8 cellular contexts compared by ENCODE assay signal in genomic region chr10:3757638-3758490, GRCh38.
DNase-seq lines count a peak whose midpoint lies in the region; ATAC-seq and TF ChIP-seq lines count a peak whose summit lies in the region.

No MANE protein-coding gene starts in this region.

- H3K4me3 ChIP-seq in choroid plexus epithelial cell (ENCODE audit: low read depth, low read length), result no peak overlapping the region

- TF ChIP-seq CTCF in choroid plexus epithelial cell (conservative IDR thresholded peaks at IDR 0.05; ENCODE audit: low read depth, low read length), result no peak

- ATAC-seq in GM18502 (IDR thresholded peaks at IDR 0.05; ENCODE audit: poor library complexity, unreplicated experiment), result peak; percentile 78
- ATAC-seq in HG02642 (IDR thresholded peaks at IDR 0.05; ENCODE audit: poor library complexity, unreplicated experiment), result peak; percentile 81
- peak; percentile 81 for ATAC-seq in SK-N-SH treated with all-trans-retinoic acid at 6 μM for 48 hours

- DNase-seq in choroid plexus epithelial cell (ENCODE audit: low read depth), result peak; percentile 64
- DNase-seq in stimulated activated CD8-positive, alpha-beta memory T cell treated with anti-CD3 and anti-CD28 coated beads, Interleukin-7, amount 100 ng/mL, for 4 hours (ENCODE audit: low read depth in 2 of 2), result peak; percentile 63 to 64
- no peak for DNase-seq in erythroblast (lab: John Stamatoyannopoulos, UW)
- DNase-seq in GOT3 (lab: John Stamatoyannopoulos, UW), result no peak
- no peak for DNase-seq in SKM-1 (lab: John Stamatoyannopoulos, UW; ENCODE audit: unreplicated experiment)

- TF ChIP-seq POLR2A in erythroblast (IDR thresholded peaks at IDR 0.05; ENCODE audit: low read length), result no peak

TF ChIP-seq in SK-N-SH treated with all-trans-retinoic acid at 6 μM for 48 hours, 23 proteins besides CTCF, POLR2A, EP300 and RAD21:
- TF ChIP-seq ZNF565 (CRISPR knock-in tag; conservative IDR thresholded peaks at IDR 0.05; ENCODE audit: low read depth) (0 out of 2 replicates have a peak, but pooled peaks have one; percentile 59), ISL1 (CRISPR knock-in tag; IDR thresholded peaks at IDR 0.05) (peak; percentile 72), GLIS3 (CRISPR knock-in tag; IDR thresholded peaks at IDR 0.05) (no peak), ZC3H10 (CRISPR knock-in tag; IDR thresholded peaks at IDR 0.05) (0 out of 2 replicates have a peak, but pooled peaks have one; percentile 17), ZNF8 (CRISPR knock-in tag; IDR thresholded peaks at IDR 0.05) (no peak), TCF4 (CRISPR knock-in tag; IDR thresholded peaks at IDR 0.05; ENCODE audit: borderline replicate concordance) (peak; percentile 78)
TF ChIP-seq in SK-N-SH treated with all-trans-retinoic acid at 6 μM for 48 hours: peak in this region for 4.

Comparison
In these comparisons a context has a peak if more than half of its experiments do, and no peak if none do; other contexts are left out.
1. DNase-seq: peak in choroid plexus epithelial cell (single experiment) and stimulated activated CD8-positive, alpha-beta memory T cell treated with anti-CD3 and anti-CD28 coated beads, Interleukin-7, amount 100 ng/mL, for 4 hours (2 of 2); none in erythroblast (0 of 2), GOT3 (single experiment) and SKM-1 (single experiment).
2. Peak in every context shown above with its lines, with median percentiles within 50 percentile points of each other: ATAC-seq.